ENCODE assay signal across 1 cellular context in the genomic region with DNA sequence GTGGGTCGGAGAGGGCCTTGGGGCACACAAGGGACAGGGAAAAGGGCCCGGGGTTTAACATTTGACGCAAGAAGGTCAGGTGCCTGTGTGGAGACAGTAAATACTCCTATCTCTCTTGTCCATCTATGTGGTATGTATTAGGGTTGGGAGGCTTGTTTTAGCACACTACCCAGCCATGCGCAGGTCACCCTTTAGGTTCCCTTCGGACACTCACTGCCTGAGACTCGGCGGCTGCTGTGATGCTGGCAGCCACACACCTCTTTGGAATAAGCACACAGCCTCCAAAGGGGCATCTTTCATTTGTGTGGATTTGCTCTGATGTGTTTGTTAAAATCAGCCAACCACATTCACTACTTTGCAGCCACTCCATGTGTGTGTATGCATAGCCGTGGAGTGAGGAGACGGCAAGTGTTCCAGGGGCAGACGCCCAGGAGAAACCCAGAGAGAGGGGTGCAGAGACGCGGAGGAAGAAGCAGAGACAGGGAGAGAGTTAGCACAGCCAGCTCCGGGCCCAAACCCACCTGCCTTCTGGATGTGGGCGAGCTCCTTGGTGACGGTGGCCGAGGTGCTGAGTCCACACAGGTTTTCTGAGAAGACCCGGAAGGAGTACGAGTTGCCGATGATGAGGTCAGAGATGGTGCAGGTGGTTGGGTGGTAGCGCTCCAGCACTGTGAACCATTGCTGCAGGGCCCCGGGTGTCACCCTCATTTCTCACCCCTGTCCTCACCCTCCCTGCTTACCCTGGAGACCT.
A peak's percentile ranks its signal among the peaks of the same experiment; 100 is the strongest.
TF ChIP-seq lines count a peak whose summit lies in the region.

No MANE protein-coding gene starts in this region.

TF ChIP-seq in K562, 482 proteins besides CTCF, POLR2A, EP300 and RAD21:
- TF ChIP-seq MECOM (CRISPR knock-in tag; IDR thresholded peaks at IDR 0.05) (no peak), NRF1 (conservative IDR thresholded peaks at IDR 0.05 in 1 of 2, IDR thresholded peaks at IDR 0.05 in 1 of 2) (peak; percentile 56 to 58)
